ENCODE assay signal across 8 cellular contexts in genomic region chr14:89956294-89957009, GRCh38. TPM values are rescaled to one million over a fixed set of nuclear protein-coding genes. Genes with fewer than 3 reads are reported as not detected.
DNase-seq lines count a peak whose midpoint lies in the region; TF ChIP-seq lines count a peak whose summit lies in the region.

No MANE protein-coding gene starts in this region.

- DNase-seq in ELF-1 (ENCODE audit: low read depth, low spot score) (peak; percentile 77), GOT3 (lab: John Stamatoyannopoulos, UW) (peak; percentile 4), LoVo (ENCODE audit: low spot score) (peak; percentile 60), T-helper 1 cell (peak; percentile 44 to 93 (median 63)), adrenal gland (peak; percentile 63 to 91 (median 87)), hepatic stellate cell (ENCODE audit: low spot score) (peak; percentile 40), skeletal muscle cell (ENCODE audit: low read depth) (peak; percentile 76), HuH-7 (ENCODE audit: low spot score) (no peak)

- H3K9me3 ChIP-seq in adrenal gland (replicated peaks in 1 of 3), result no peaks in the 10 kb centered on the region

- H3K4me1 ChIP-seq in adrenal gland (replicated peaks in 1 of 2), result peaks cover 6 to 17% of the 10 kb centered on the region in 2 donors

- H3K4me3 ChIP-seq in adrenal gland, result peak overlapping the region in 3 of 4 donors; percentile 6 to 87 (median 86)
- H3K4me3 ChIP-seq in skeletal muscle cell (ENCODE audit: low read depth, low read length), result peak overlapping the region; percentile 82

- intact Hi-C loops in adrenal gland (cut with DNase I), result no loop called here

- 12 to 28% (median 19%) methylated on average over 20 to 38 of the region's 38 CpGs for WGBS in adrenal gland, 4 donors

- peak overlapping the region; percentile 80 to 97 (median 94) for H3K27ac ChIP-seq in adrenal gland

- no peak for TF ChIP-seq POLR2A in adrenal gland (IDR thresholded peaks at IDR 0.05)

- no peaks in the 10 kb centered on the region for H3K27me3 ChIP-seq in adrenal gland

- H3K36me3 ChIP-seq in adrenal gland (replicated peaks in 1 of 2), result no peaks in the 10 kb centered on the region

- TF ChIP-seq CTCF in adrenal gland (IDR thresholded peaks at IDR 0.05), result no peak

RNA-seq across cellular contexts. Expression of gene TDP1, which starts 0.7 kb away (rescaled TPM):
- 10 to 100 TPM in 5 of 8 donors, 1 to 10 TPM in 3; 4.2 to 13.8 (median 10.2) TPM for total RNA-seq in adrenal gland
- 1 to 10 TPM; 2.3 to 8.3 (median 4.5) TPM for polyA plus RNA-seq in adrenal gland

RNA-seq across cellular contexts. Expression of gene EFCAB11, which starts 1.9 kb away (rescaled TPM):
- 10 to 100 TPM in 2 of 8 donors, 1 to 10 TPM in 6; 5.0 to 15.5 (median 8.4) TPM for total RNA-seq in adrenal gland
- 10 to 100 TPM in 1 of 3 donors, 1 to 10 TPM in 2; 4.0 to 11.5 (median 6.8) TPM for polyA plus RNA-seq in adrenal gland
